Comparison of ENCODE assay signal across 8 cellular contexts in the genomic region with DNA sequence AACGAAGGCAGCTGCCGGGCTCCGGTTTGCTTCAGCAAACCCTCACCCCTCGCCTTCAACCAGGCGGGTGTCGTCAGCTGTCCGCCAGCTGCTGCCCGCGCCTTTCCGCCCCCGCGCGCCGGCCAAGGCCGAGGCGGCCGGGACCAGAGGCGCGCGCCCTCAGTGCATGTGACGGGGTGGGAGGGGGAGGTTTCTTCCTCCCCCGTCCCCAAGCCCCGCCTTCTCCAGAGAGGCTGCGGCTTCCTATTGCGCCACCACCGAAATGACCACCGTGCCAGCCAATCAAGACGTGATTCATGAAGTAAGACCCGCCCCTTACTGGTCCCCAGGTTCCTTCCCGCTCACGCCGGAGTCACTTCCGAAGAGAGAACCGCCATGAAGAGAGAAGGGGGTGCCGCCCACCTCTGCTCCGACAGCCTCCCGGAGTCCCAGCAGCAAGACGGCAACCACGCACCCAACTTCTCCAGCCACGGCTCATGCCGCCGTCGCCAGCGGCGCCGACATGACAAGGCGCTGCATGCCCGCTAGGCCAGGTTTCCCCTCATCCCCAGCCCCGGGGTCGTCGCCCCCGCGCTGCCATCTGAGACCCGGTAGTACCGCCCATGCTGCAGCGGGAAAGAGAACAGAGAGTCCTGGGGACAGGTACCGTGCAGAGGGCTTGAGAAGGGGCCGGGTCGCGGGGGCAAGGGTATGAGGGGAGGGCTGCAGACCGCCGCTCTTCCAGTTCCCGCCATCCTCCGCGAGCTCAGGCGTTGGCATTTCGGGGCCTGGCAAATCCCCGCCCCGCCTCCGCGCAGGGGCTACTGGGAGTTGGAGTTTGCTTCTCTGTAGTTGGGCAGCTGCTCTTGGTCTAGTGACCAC. TPM values are rescaled to one million over a fixed set of nuclear protein-coding genes. Genes with fewer than 3 reads are reported as not detected.
A peak's percentile ranks its signal among the peaks of the same experiment; 100 is the strongest.
DNase-seq lines count a peak whose midpoint lies in the region; ATAC-seq and TF ChIP-seq lines count a peak whose summit lies in the region.

SLF2 (plus strand) TSS at position 355 of the 861 bp plus-strand sequence; CDS start at position 503, 148 bp downstream.

- H4K20me1 ChIP-seq in KMS-11 (ENCODE audit: insufficient read depth): no peaks in the 10 kb centered on the region

- H3K79me2 ChIP-seq in KMS-11 (ENCODE audit: insufficient read depth, low read depth): peaks cover 24% of the 10 kb centered on the region

- H3K27ac ChIP-seq in KMS-11: peak within 1 kb of the TSS; percentile 35; the same call in 1 of the 2 replicates
- peak within 1 kb of the TSS; percentile 85 to 98 (median 92) for H3K27ac ChIP-seq in Peyer's patch
- H3K27ac ChIP-seq in muscle layer of colon (ENCODE audit: low read depth, low read length): peak within 1 kb of the TSS; percentile 100

- H3K9me3 ChIP-seq in Peyer's patch (no peaks in the 10 kb centered on the region), muscle layer of colon (ENCODE audit: low read length) (no peaks in the 10 kb centered on the region)

- TF ChIP-seq POLR2A in Peyer's patch (IDR thresholded peaks at IDR 0.05): peak; percentile 72 to 75

- peak within 1 kb of the TSS; percentile 97 for H2AFZ ChIP-seq in KMS-11 (ENCODE audit: low read depth)

- TF ChIP-seq CTCF in KMS-11 (conservative IDR thresholded peaks at IDR 0.05; ENCODE audit: low read depth, low read length) (no peak), Peyer's patch (IDR thresholded peaks at IDR 0.05) (no peak)

- H3K4me2 ChIP-seq in KMS-11: peak within 1 kb of the TSS; percentile 86

- H3K4me3 ChIP-seq in KMS-11 (IDR thresholded peaks at IDR 0.05; ENCODE audit: insufficient read depth, low read depth, low read length): no peak within 1 kb of the TSS
- H3K4me3 ChIP-seq in Peyer's patch: peak within 1 kb of the TSS; percentile 75 to 99 (median 92)
- peak within 1 kb of the TSS; percentile 96 to 100 for H3K4me3 ChIP-seq in muscle layer of colon (ENCODE audit: low read depth in 1 of 2, low read length in 2 of 2)

- H3K27me3 ChIP-seq in KMS-11 (ENCODE audit: insufficient read depth, low read depth) (peaks cover 4% of the 10 kb centered on the region; the same call in 1 of the 2 replicates), Peyer's patch (no peaks in the 10 kb centered on the region), muscle layer of colon (ENCODE audit: control insufficient read depth in 1 of 2, insufficient read depth in 2 of 2, low read length in 2 of 2) (no peaks in the 10 kb centered on the region)

- ATAC-seq in GM21737 (IDR thresholded peaks at IDR 0.05; ENCODE audit: unreplicated experiment): peak; percentile 93
- ATAC-seq in esophagus mucosa: peak; percentile 99

- H3K4me1 ChIP-seq in KMS-11 (ENCODE audit: low read depth, poor library complexity, severe bottlenecking) (peaks cover 34% of the 10 kb centered on the region), Peyer's patch (peaks cover 0 to 18% (median 9%) of the 10 kb centered on the region in 4 donors), muscle layer of colon (ENCODE audit: insufficient read depth, low read length) (peaks cover 20% of the 10 kb centered on the region)

- no peaks in the 10 kb centered on the region for H3K36me3 ChIP-seq in KMS-11 (ENCODE audit: insufficient read depth)
- H3K36me3 ChIP-seq in Peyer's patch: peaks cover 0 to 16% (median 0%) of the 10 kb centered on the region in 3 donors
- peaks cover 14% of the 10 kb centered on the region for H3K36me3 ChIP-seq in muscle layer of colon (ENCODE audit: insufficient read depth, low read length)

- peak; percentile 97 for DNase-seq in DMS53 treated with DMSO at 0.1 percent for 48 hours (lab: John Stamatoyannopoulos, UW; ENCODE audit: unreplicated experiment)
- peak; percentile 97 to 99 (median 97) for DNase-seq in Peyer's patch
- peak; percentile 93 to 94 for DNase-seq in activated T-cell treated with anti-CD3 and anti-CD28 coated beads, Interleukin-2, amount 50 U/mL, for 48 hours
- DNase-seq in stimulated activated CD8-positive, alpha-beta memory T cell treated with anti-CD3 and anti-CD28 coated beads, Interleukin-7, amount 100 ng/mL, for 24 hours (ENCODE audit: low read depth): peak; percentile 76

- H3K9ac ChIP-seq in KMS-11: peak within 1 kb of the TSS; percentile 47; the same call in 1 of the 2 replicates
- H3K9ac ChIP-seq in muscle layer of colon (ENCODE audit: low read length): peak within 1 kb of the TSS; percentile 53

RNA-seq across cellular contexts. Expression of gene SLF2, which starts in this region (rescaled TPM):
- total RNA-seq in Peyer's patch: 10 to 100 TPM; 11.0 to 37.2 (median 32.0) TPM
- 11.5 TPM for total RNA-seq in esophagus mucosa

Comparison
In these comparisons a context has a peak if more than half of its experiments do, and no peak if none do; other contexts are left out.
1. H3K27ac ChIP-seq: peak in every context shown above with its lines; median percentile 100 in muscle layer of colon; 92 in Peyer's patch; 35 in KMS-11.